11 cellular contexts compared by ENCODE assay signal in the genomic region with DNA sequence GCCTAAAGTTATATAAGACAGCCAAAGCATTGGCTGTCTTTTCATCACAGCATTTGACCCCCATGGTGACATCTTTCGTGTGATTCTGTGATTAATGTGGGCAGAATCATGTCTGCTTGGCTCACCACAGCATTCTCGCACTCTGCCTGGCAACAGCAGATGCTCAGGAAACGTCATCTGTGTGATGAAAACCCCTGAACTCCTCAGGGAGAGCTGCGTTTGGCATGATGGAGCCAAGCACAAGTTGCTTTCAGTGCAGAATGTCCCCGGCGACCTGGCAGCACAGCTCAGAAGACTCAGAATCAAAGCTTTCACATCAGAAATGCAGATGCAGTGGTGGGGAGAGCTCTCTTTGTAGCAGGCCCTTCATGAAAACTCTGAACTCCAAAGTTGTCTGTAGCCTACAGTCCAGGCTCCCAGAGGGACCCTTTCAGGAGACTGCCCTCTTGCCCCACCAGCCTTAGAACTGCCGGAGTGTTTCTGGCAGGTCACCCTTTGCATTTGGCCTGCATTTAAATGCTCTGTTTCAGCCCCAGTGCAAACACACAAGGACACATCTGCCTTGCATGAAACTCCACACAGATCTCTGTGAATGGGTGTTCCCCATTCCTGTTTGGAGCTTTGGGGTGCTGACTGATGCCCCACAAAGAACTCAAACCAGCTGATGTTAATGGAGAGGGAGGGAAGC.
DNase-seq lines count a peak whose midpoint lies in the region; ATAC-seq and TF ChIP-seq lines count a peak whose summit lies in the region.
"Had no signal": no experiment of that assay in that cellular context is flagged by ENCODE, and none has a peak within 500 bp of the region (broad histone marks: within the 10 kb centered on the region; RNA-seq: fewer than 3 reads in every experiment).

No MANE protein-coding gene starts in this region.

- H3K27me3 ChIP-seq in sigmoid colon = no peaks in the 10 kb centered on the region
- H3K27me3 ChIP-seq in CD4-positive, alpha-beta memory T cell (ENCODE audit: insufficient read depth, low read length) = no peaks in the 10 kb centered on the region

- no peaks in the 10 kb centered on the region for H3K9me3 ChIP-seq in sigmoid colon
- H3K9me3 ChIP-seq in CD4-positive, alpha-beta memory T cell (ENCODE audit: control insufficient read depth in 1 of 2, low read length in 2 of 2) = peaks cover 0 to 2% of the 10 kb centered on the region in 2 donors

- H3K36me3 ChIP-seq in sigmoid colon = no peaks in the 10 kb centered on the region
- no peaks in the 10 kb centered on the region for H3K36me3 ChIP-seq in CD4-positive, alpha-beta memory T cell (ENCODE audit: insufficient read depth, low read length)

- peaks cover 3 to 8% (median 4%) of the 10 kb centered on the region in 8 donors for H3K9me3 Mint-ChIP-seq in CD4-positive, alpha-beta memory T cell

- H3K4me3 ChIP-seq in cardiac fibroblast (replicated peaks in 1 of 2; ENCODE audit: low read depth in 2 of 2, low read length in 2 of 2) (no peak overlapping the region), sigmoid colon (no peak overlapping the region)
- no peak overlapping the region for H3K4me3 ChIP-seq in CD4-positive, alpha-beta memory T cell (ENCODE audit: low read length in 2 of 2)

- TF ChIP-seq CTCF in cardiac fibroblast (IDR thresholded peaks at IDR 0.05; ENCODE audit: low read depth, low read length) (no peak), sigmoid colon (IDR thresholded peaks at IDR 0.05) (no peak)

- peaks cover 7 to 9% of the 10 kb centered on the region in 2 donors for H3K27me3 Mint-ChIP-seq in CD4-positive, alpha-beta memory T cell

- DNase-seq in cardiac fibroblast (ENCODE audit: low read depth in 2 of 2) (peak; percentile 62 to 75), sigmoid colon (peak; percentile 78), inferior parietal cortex (ENCODE audit: extremely low spot score) (no peak), NCI-H146 treated with DMSO at 0.1 percent for 48 hours (lab: John Stamatoyannopoulos, UW; ENCODE audit: unreplicated experiment) (no peak), NAMALWA (ENCODE audit: low spot score) (no peak)
- no peak for DNase-seq in CD4-positive, alpha-beta memory T cell
- DNase-seq: kidney; stimulated activated CD4-positive, alpha-beta T cell treated with anti-CD3 and anti-CD28 coated beads, Interleukin-2, amount 100 ng/mL, for 48 hours had no signal

- intact Hi-C loops in sigmoid colon (cut with DNase I) = no loop called here
- intact Hi-C loops in CD4-positive, alpha-beta memory T cell (cut with micrococcal nuclease) = no loop called here

- POLR2A ChIA-PET in CD4-positive, alpha-beta memory T cell (lab: Charles Lee; ENCODE audit: partially characterized antibody) = no interaction called here

- peaks cover 0 to 2% of the 10 kb centered on the region in 2 donors for H3K36me3 Mint-ChIP-seq in CD4-positive, alpha-beta memory T cell

- TF ChIP-seq POLR2A in sigmoid colon (IDR thresholded peaks at IDR 0.05) = no peak

- WGBS in sigmoid colon, 2 donors = 62 to 74% methylated on average over 7 of the region's 7 CpGs

- H3K27ac ChIP-seq in sigmoid colon = peak overlapping the region in 2 of 4 donors; percentile 38 to 39
- H3K27ac ChIP-seq in CD4-positive, alpha-beta memory T cell (ENCODE audit: low read depth, low read length) = no peak overlapping the region
- H3K27ac ChIP-seq: KMS-11 had no signal

- no peaks in the 10 kb centered on the region for H3K4me1 ChIP-seq in sigmoid colon
- H3K4me1 ChIP-seq in CD4-positive, alpha-beta memory T cell (ENCODE audit: insufficient read depth, low read length) = no peaks in the 10 kb centered on the region

- no peak for TF ChIP-seq EP300 in sigmoid colon (IDR thresholded peaks at IDR 0.05)

- no peak overlapping the region for H3K4me3 Mint-ChIP-seq in CD4-positive, alpha-beta memory T cell

- no peaks in the 10 kb centered on the region for H3K4me1 Mint-ChIP-seq in CD4-positive, alpha-beta memory T cell

- CTCF ChIA-PET in CD4-positive, alpha-beta memory T cell (lab: Charles Lee; ENCODE audit: partially characterized antibody) = interaction anchor here (1.2 kb wide), 1 partner anchor 9 kb away, joined by 3 read pairs; no protein-coding TSS in a partner anchor

- ATAC-seq in GM18517 (IDR thresholded peaks at IDR 0.05; ENCODE audit: unreplicated experiment) (peak; percentile 69), HG02852 (IDR thresholded peaks at IDR 0.05; ENCODE audit: unreplicated experiment) (peak; percentile 92)

- H3K27ac Mint-ChIP-seq in CD4-positive, alpha-beta memory T cell = no peak overlapping the region

Comparison
In these comparisons a context has a peak if more than half of its experiments do, and no peak if none do; other contexts are left out.
1. DNase-seq: peak in cardiac fibroblast (2 of 2) and sigmoid colon (single experiment); none in inferior parietal cortex (single experiment), NCI-H146 treated with DMSO at 0.1 percent for 48 hours (single experiment), CD4-positive, alpha-beta memory T cell (0 of 5) and NAMALWA (single experiment).